ENCODE assay signal across 8 cellular contexts in genomic region chr3:171187706-171188290, GRCh38.
DNase-seq lines count a peak whose midpoint lies in the region; ATAC-seq and TF ChIP-seq lines count a peak whose summit lies in the region.

No MANE protein-coding gene starts in this region.

- no peaks in the 10 kb centered on the region for H3K9me3 ChIP-seq in CD4-positive, alpha-beta memory T cell (ENCODE audit: control insufficient read depth in 1 of 2, low read length in 2 of 2)
- no peaks in the 10 kb centered on the region for H3K9me3 ChIP-seq in WERI-Rb-1 (ENCODE audit: severe bottlenecking)
- H3K9me3 ChIP-seq in suprapubic skin, result no peaks in the 10 kb centered on the region

- H3K4me3 ChIP-seq in CD4-positive, alpha-beta memory T cell (ENCODE audit: low read length in 2 of 2), result no peak overlapping the region
- H3K4me3 ChIP-seq in WERI-Rb-1 (ENCODE audit: low read depth, low read length) (no peak overlapping the region), suprapubic skin (no peak overlapping the region)

- TF ChIP-seq CTCF in WERI-Rb-1 (IDR thresholded peaks at IDR 0.05; ENCODE audit: low read depth, low read length) (peak; percentile 78), suprapubic skin (IDR thresholded peaks at IDR 0.05) (peak; percentile 11 to 41)

- POLR2A ChIA-PET in CD4-positive, alpha-beta memory T cell (lab: Charles Lee; ENCODE audit: partially characterized antibody), result interaction anchor here (1.1 to 1.2 kb wide), 2 partner anchors 22 to 83 kb away, joined by 3 read pairs; no protein-coding TSS in a partner anchor

- ATAC-seq in GM19035 (IDR thresholded peaks at IDR 0.05; ENCODE audit: unreplicated experiment), result peak; percentile 44
- peak; percentile 74 for ATAC-seq in left ventricle myocardium superior
- no peak for ATAC-seq in GM19452 (IDR thresholded peaks at IDR 0.05; ENCODE audit: unreplicated experiment)

- no peaks in the 10 kb centered on the region for H3K27me3 Mint-ChIP-seq in CD4-positive, alpha-beta memory T cell

- TF ChIP-seq POLR2A in suprapubic skin (IDR thresholded peaks at IDR 0.05), result no peak

- intact Hi-C loops in CD4-positive, alpha-beta memory T cell (cut with micrococcal nuclease), result loop anchor here (1.0 kb wide), 4 partner anchors 87 to 379 kb away; partner anchors contain the start of gene TNIK
- intact Hi-C loops in left ventricle myocardium superior (cut with micrococcal nuclease), result loop anchor here (10.0 kb wide), 1 partner anchor 127 kb away; no protein-coding TSS in a partner anchor

- no peak overlapping the region for H3K4me3 Mint-ChIP-seq in CD4-positive, alpha-beta memory T cell

- H3K4me1 Mint-ChIP-seq in CD4-positive, alpha-beta memory T cell, result peaks cover 28 to 34% (median 31%) of the 10 kb centered on the region in 4 donors

- DNase-seq in CD4-positive, alpha-beta memory T cell, result peak; percentile 25 to 37 (median 31)
- peak; percentile 39 to 77 (median 42) for DNase-seq in NCI-H1417 (lab: John Stamatoyannopoulos, UW)
- DNase-seq in WERI-Rb-1, result peak; percentile 24
- DNase-seq in left ventricle myocardium superior, result no peak
- DNase-seq in suprapubic skin (ENCODE audit: low spot score in 2 of 2), result no peak
- DNase-seq in NCI-H128 (lab: John Stamatoyannopoulos, UW; ENCODE audit: unreplicated experiment), result no peak

- H3K27ac Mint-ChIP-seq in CD4-positive, alpha-beta memory T cell, result no peak overlapping the region

- H3K36me3 Mint-ChIP-seq in CD4-positive, alpha-beta memory T cell, result peaks cover 40 to 49% of the 10 kb centered on the region in 2 donors

- H3K27ac ChIP-seq in CD4-positive, alpha-beta memory T cell (ENCODE audit: low read depth, low read length), result no peak overlapping the region
- H3K27ac ChIP-seq in WERI-Rb-1, result no peak overlapping the region
- H3K27ac ChIP-seq in suprapubic skin, result no peak overlapping the region

- 49% methylated on average over 5 of the region's 5 CpGs for WGBS in suprapubic skin

- CTCF ChIA-PET in CD4-positive, alpha-beta memory T cell (lab: Charles Lee; ENCODE audit: partially characterized antibody), result interaction anchor here (0.9 to 5.7 kb wide), 16 partner anchors 14 to 1153 kb away, joined by 3 to 74 read pairs (median 4); partner anchors contain the start of gene TNIK

- H3K27me3 ChIP-seq in CD4-positive, alpha-beta memory T cell (ENCODE audit: insufficient read depth, low read length), result no peaks in the 10 kb centered on the region
- H3K27me3 ChIP-seq in WERI-Rb-1 (ENCODE audit: insufficient read depth, low read depth, severe bottlenecking), result no peaks in the 10 kb centered on the region
- no peaks in the 10 kb centered on the region for H3K27me3 ChIP-seq in suprapubic skin

- peaks cover 3% of the 10 kb centered on the region for H3K36me3 ChIP-seq in CD4-positive, alpha-beta memory T cell (ENCODE audit: insufficient read depth, low read length)
- H3K36me3 ChIP-seq in WERI-Rb-1 (no peaks in the 10 kb centered on the region), suprapubic skin (no peaks in the 10 kb centered on the region)

- H3K9me3 Mint-ChIP-seq in CD4-positive, alpha-beta memory T cell, result no peaks in the 10 kb centered on the region

- TF ChIP-seq EP300 in suprapubic skin (IDR thresholded peaks at IDR 0.05), result no peak

- peaks cover 21% of the 10 kb centered on the region for H3K4me1 ChIP-seq in CD4-positive, alpha-beta memory T cell (ENCODE audit: insufficient read depth, low read length)
- H3K4me1 ChIP-seq in suprapubic skin, result peaks cover 11% of the 10 kb centered on the region

Comparison
In these comparisons a context has a peak if more than half of its experiments do, and no peak if none do; other contexts are left out.
1. DNase-seq: peak in CD4-positive, alpha-beta memory T cell (5 of 5), NCI-H1417 (3 of 3) and WERI-Rb-1 (single experiment); none in left ventricle myocardium superior (single experiment), suprapubic skin (0 of 2) and NCI-H128 (single experiment).